In the genomic region with DNA sequence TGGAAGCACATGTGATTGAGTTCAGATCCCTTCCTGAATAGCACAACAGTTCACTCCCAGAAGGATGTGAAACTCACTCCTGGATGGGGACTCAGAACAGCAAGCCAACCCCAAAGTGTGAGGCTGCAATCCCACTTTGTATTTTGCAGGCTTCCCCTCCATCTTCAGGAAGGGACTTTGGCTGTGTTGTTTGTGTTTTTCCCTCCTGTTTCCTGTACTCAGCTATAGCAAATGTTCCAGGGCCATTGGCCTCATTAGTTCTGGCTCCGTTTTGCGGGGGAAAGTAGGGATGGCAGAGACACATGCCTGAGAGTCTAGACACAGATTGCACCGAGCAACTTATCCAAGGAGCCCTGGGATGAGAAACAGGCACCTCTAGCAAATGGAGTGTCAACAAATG, we compare ENCODE assay signal across 21 cellular contexts. TPM values are rescaled to one million over a fixed set of nuclear protein-coding genes. Genes with fewer than 3 reads are reported as not detected.
A peak's percentile ranks its signal among the peaks of the same experiment; 100 is the strongest.
DNase-seq lines count a peak whose midpoint lies in the region; ATAC-seq and TF ChIP-seq lines count a peak whose summit lies in the region.
"Had no signal": no experiment of that assay in that cellular context is flagged by ENCODE, and none has a peak within 500 bp of the region (broad histone marks: within the 10 kb centered on the region; RNA-seq: fewer than 3 reads in every experiment).

No MANE protein-coding gene starts in this region.

- H3K27me3 ChIP-seq in aorta (ENCODE audit: control insufficient read depth in 1 of 2, insufficient read depth in 2 of 2, low read length in 1 of 2) (no peaks in the 10 kb centered on the region), Karpas-422 (ENCODE audit: low read length) (no peaks in the 10 kb centered on the region)
- H3K27me3 ChIP-seq: BLaER1 treated with 17β-estradiol and CSF1 and Interleukin-3, amounts not matched to agents 10 nM and 100 nM; SJSA1 had no signal

- H3K9me3 ChIP-seq in aorta (ENCODE audit: control insufficient read depth, low read length) (no peaks in the 10 kb centered on the region), Karpas-422 (ENCODE audit: low read length) (no peaks in the 10 kb centered on the region)
- H3K9me3 ChIP-seq: A549 had no signal

- WGBS in aorta, 2 donors: 5 to 23% methylated on average over 3 of the region's 3 CpGs

- intact Hi-C loops in Right ventricle myocardium superior (cut with DNase I) (no loop called here), cardiac septum (cut with DNase I) (no loop called here), aorta (cut with DNase I) (no loop called here)

- H2AFZ ChIP-seq in Karpas-422 (ENCODE audit: low read length): no peak overlapping the region

- H3K4me1 ChIP-seq in aorta (ENCODE audit: control insufficient read depth in 1 of 2, insufficient read depth in 2 of 2, low read length in 2 of 2) (peaks cover 0 to 4% of the 10 kb centered on the region in 2 donors), Karpas-422 (ENCODE audit: low read length) (no peaks in the 10 kb centered on the region)
- H3K4me1 ChIP-seq: A549; BLaER1 treated with 17β-estradiol and CSF1 and Interleukin-3, amounts not matched to agents 10 nM and 100 nM had no signal

- ATAC-seq in Right ventricle myocardium superior (ENCODE audit: poor library complexity) (peak; percentile 55), aorta (ENCODE audit: low FRiP score) (peak; percentile 15), GM21360 (IDR thresholded peaks at IDR 0.05; ENCODE audit: unreplicated experiment) (no peak)
- ATAC-seq: A549 had no signal

- H3K4me3 ChIP-seq in aorta (ENCODE audit: low read length in 2 of 2): no peak overlapping the region
- no peak overlapping the region for H3K4me3 ChIP-seq in Karpas-422 (ENCODE audit: low read length)
- H3K4me3 ChIP-seq: A549; BLaER1 treated with 17β-estradiol and CSF1 and Interleukin-3, amounts not matched to agents 10 nM and 100 nM; SJSA1 had no signal

- no peak overlapping the region for H3K4me2 ChIP-seq in Karpas-422 (ENCODE audit: low read depth, low read length, poor library complexity, severe bottlenecking)
- H3K4me2 ChIP-seq: A549; BLaER1 treated with 17β-estradiol and CSF1 and Interleukin-3, amounts not matched to agents 10 nM and 100 nM had no signal

- no peak for DNase-seq in Right ventricle myocardium superior
- DNase-seq in cardiac septum (ENCODE audit: low spot score): no peak
- no peak for DNase-seq in endothelial cell (ENCODE audit: low spot score)
- DNase-seq in lung microvascular endothelial cell (ENCODE audit: low read depth in 2 of 2): peak; percentile 63 to 78
- no peak for DNase-seq in aorta
- no peak for DNase-seq in Karpas-422
- no peak for DNase-seq in NCI-H2227 (lab: John Stamatoyannopoulos, UW; ENCODE audit: unreplicated experiment)
- DNase-seq: activated CD4-positive, alpha-beta T cell treated with anti-CD3 and anti-CD28 coated beads, Interleukin-2, amount 10 ng/mL, durations not matched to agents 7 days and 5 days; Calu3; EL; foreskin fibroblast; HFFc6; NCI-H1436; NCI-H774; stimulated activated CD4-positive, alpha-beta T cell treated with anti-CD3 and anti-CD28 coated beads, Interleukin-12 subunit alpha, Interleukin-12 subunit beta, amount 100 ng/mL, for 4 hours; stimulated activated CD8-positive, alpha-beta memory T cell treated with anti-CD3 and anti-CD28 coated beads, Interleukin-4, amount 100 ng/mL, for 48 hours had no signal

- no peaks in the 10 kb centered on the region for H3K9me3 Mint-ChIP-seq in endothelial cell (ENCODE audit: unreplicated experiment)
- H3K9me3 Mint-ChIP-seq: activated CD4-positive, alpha-beta T cell treated with anti-CD3 and anti-CD28 coated beads, Interleukin-2, amount 10 ng/mL, durations not matched to agents 7 days and 5 days; HFFc6 had no signal

- H4K20me1 ChIP-seq in Karpas-422 (ENCODE audit: insufficient read depth, low read depth, low read length): no peaks in the 10 kb centered on the region
- H4K20me1 ChIP-seq: BLaER1 treated with 17β-estradiol and CSF1 and Interleukin-3, amounts not matched to agents 10 nM and 100 nM had no signal

- H3K9me2 ChIP-seq in Karpas-422 (replicated peaks; ENCODE audit: insufficient read depth, low read length): no peaks in the 10 kb centered on the region

- TF ChIP-seq CTCF in endothelial cell (IDR thresholded peaks at IDR 0.05; ENCODE audit: unreplicated experiment): no peak

- H3K36me3 Mint-ChIP-seq in endothelial cell (ENCODE audit: low read depth, unreplicated experiment): no peaks in the 10 kb centered on the region

- H3K4me1 Mint-ChIP-seq in endothelial cell (ENCODE audit: unreplicated experiment): peaks cover 32% of the 10 kb centered on the region
- H3K4me1 Mint-ChIP-seq: activated CD4-positive, alpha-beta T cell treated with anti-CD3 and anti-CD28 coated beads, Interleukin-2, amount 10 ng/mL, durations not matched to agents 7 days and 5 days; neural crest cell had no signal

- no peaks in the 10 kb centered on the region for H3K36me3 ChIP-seq in aorta (ENCODE audit: control insufficient read depth in 1 of 2, insufficient read depth in 2 of 2, low read length in 1 of 2)
- H3K36me3 ChIP-seq in Karpas-422 (ENCODE audit: insufficient read depth, low read length): no peaks in the 10 kb centered on the region
- H3K36me3 ChIP-seq: BLaER1 treated with 17β-estradiol and CSF1 and Interleukin-3, amounts not matched to agents 10 nM and 100 nM; SJSA1 had no signal

- H3K4me3 Mint-ChIP-seq in endothelial cell (ENCODE audit: unreplicated experiment): no peak overlapping the region
- H3K4me3 Mint-ChIP-seq: activated CD4-positive, alpha-beta T cell treated with anti-CD3 and anti-CD28 coated beads, Interleukin-2, amount 10 ng/mL, durations not matched to agents 7 days and 5 days; HFFc6; neural crest cell had no signal

- no peaks in the 10 kb centered on the region for H3K79me2 ChIP-seq in Karpas-422 (ENCODE audit: low read length)

- peak overlapping the region; percentile 70 for H3K27ac Mint-ChIP-seq in endothelial cell (ENCODE audit: unreplicated experiment)
- H3K27ac Mint-ChIP-seq: activated CD4-positive, alpha-beta T cell treated with anti-CD3 and anti-CD28 coated beads, Interleukin-2, amount 10 ng/mL, durations not matched to agents 7 days and 5 days; HFFc6 had no signal

- H3K27ac ChIP-seq in aorta (ENCODE audit: low read depth in 1 of 2, low read length in 2 of 2) (no peak overlapping the region), Karpas-422 (ENCODE audit: low read length) (no peak overlapping the region)
- H3K27ac ChIP-seq: A549; BLaER1 treated with 17β-estradiol and CSF1 and Interleukin-3, amounts not matched to agents 10 nM and 100 nM; SJSA1 had no signal

- H3K9ac ChIP-seq in Karpas-422 (ENCODE audit: low read length): no peak overlapping the region
- H3K9ac ChIP-seq: BLaER1 treated with 17β-estradiol and CSF1 and Interleukin-3, amounts not matched to agents 10 nM and 100 nM had no signal

- H3K27me3 Mint-ChIP-seq in endothelial cell (ENCODE audit: unreplicated experiment): peaks cover 2% of the 10 kb centered on the region
- H3K27me3 Mint-ChIP-seq: activated CD4-positive, alpha-beta T cell treated with anti-CD3 and anti-CD28 coated beads, Interleukin-2, amount 10 ng/mL, durations not matched to agents 7 days and 5 days had no signal

RNA-seq across cellular contexts. Expression of a gene that starts 43.3 kb away (rescaled TPM):
- total RNA-seq in Right ventricle myocardium superior (20.5 TPM), cardiac septum (51.1 TPM), endothelial cell (ENCODE audit: unreplicated experiment) (27.6 TPM), lung microvascular endothelial cell (11.3 and 35.1 TPM in 2 replicates), aorta (100 to 1,000 TPM; 288 to 344 TPM)
- polyA plus RNA-seq in aorta: 100 to 1,000 TPM in 1 of 2 donors, 10 to 100 TPM in 1; 85.1 to 103 TPM
- total RNA-seq in Karpas-422 (2014; rRNA removed; shearing (Covaris generic); ENCODE audit: low replicate concordance): not detected in 2 replicates
- total RNA-seq: activated CD4-positive, alpha-beta T cell treated with anti-CD3 and anti-CD28 coated beads, Interleukin-2, amount 10 ng/mL, durations not matched to agents 7 days and 5 days had no signal

Comparison
In these comparisons a context has a peak if more than half of its experiments do, and no peak if none do; other contexts are left out.
1. DNase-seq: peak in lung microvascular endothelial cell (2 of 2); none in Right ventricle myocardium superior (single experiment), cardiac septum (single experiment), endothelial cell (single experiment), aorta (0 of 2), Karpas-422 (single experiment) and NCI-H2227 (single experiment).
2. RNA of a gene that starts 43.3 kb away (total RNA-seq): 288 to 344 TPM in aorta, 51.1 TPM in cardiac septum (single experiment), 27.6 TPM in endothelial cell (single experiment), 20.5 TPM in Right ventricle myocardium superior (single experiment) and 11.3 to 35.1 TPM in lung microvascular endothelial cell; not detected in Karpas-422; every median in the first group is over 10 times any median in the second.